Comparison of ENCODE assay signal across 1 cellular context in genomic region chr20:38392356-38392755, GRCh38.
TF ChIP-seq lines count a peak whose summit lies in the region.

No MANE protein-coding gene starts in this region.

TF ChIP-seq in IMR-90, 13 proteins besides CTCF, POLR2A, EP300 and RAD21:
- TF ChIP-seq USF2 (IDR thresholded peaks at IDR 0.05; ENCODE audit: low read depth, low read length) (peak; percentile 81), RCOR1 (IDR thresholded peaks at IDR 0.05; ENCODE audit: insufficient replicate concordance, low read length) (no peak), RFX5 (IDR thresholded peaks at IDR 0.05; ENCODE audit: low read depth, low read length) (no peak)
TF ChIP-seq in IMR-90: peak in this region for 1.
